Comparison of ENCODE assay signal across 16 cellular contexts in genomic region chr4:54929459-54929858, GRCh38.
DNase-seq lines count a peak whose midpoint lies in the region; ATAC-seq and TF ChIP-seq lines count a peak whose summit lies in the region.
"Had no signal": no experiment of that assay in that cellular context is flagged by ENCODE, and none has a peak within 500 bp of the region (broad histone marks: within the 10 kb centered on the region; RNA-seq: fewer than 3 reads in every experiment).

No MANE protein-coding gene starts in this region.

- no peak; the same call in 2 of the 3 replicates for ATAC-seq in SK-N-SH treated with all-trans-retinoic acid at 6 μM for 48 hours
- no peak for ATAC-seq in HG02610 (IDR thresholded peaks at IDR 0.05; ENCODE audit: unreplicated experiment)
- ATAC-seq in GM21786 (IDR thresholded peaks at IDR 0.05; ENCODE audit: unreplicated experiment): no peak
- no peak for ATAC-seq in GM18498 (IDR thresholded peaks at IDR 0.05; ENCODE audit: unreplicated experiment)
- ATAC-seq: activated CD8-positive, alpha-beta T cell treated with anti-CD3 and anti-CD28 coated beads, Interleukin-2, amount 10 ng/mL, durations not matched to agents 7 days and 5 days had no signal

- DNase-seq in A172 (ENCODE audit: low spot score): peak; percentile 4
- peak; percentile 45 for DNase-seq in NCI-H128 (lab: John Stamatoyannopoulos, UW; ENCODE audit: unreplicated experiment)
- peak; percentile 22 for DNase-seq in inferior parietal cortex (ENCODE audit: extremely low spot score)
- DNase-seq in HT-29 (ENCODE audit: low spot score): no peak
- DNase-seq: ACHN; activated CD8-positive, alpha-beta T cell treated with anti-CD3 and anti-CD28 coated beads, Interleukin-2, amount 10 ng/mL, durations not matched to agents 7 days and 5 days; activated gamma-delta T cell; DND-41; NCI-H526 treated with DMSO at 0.1 percent for 48 hours; ovary; T-helper 9 cell; transverse colon had no signal

TF ChIP-seq in SK-N-SH treated with all-trans-retinoic acid at 6 μM for 48 hours, 23 proteins besides CTCF, POLR2A, EP300 and RAD21:
- TF ChIP-seq ZNF70 (CRISPR knock-in tag; IDR thresholded peaks at IDR 0.05) (no peak), TCF4 (CRISPR knock-in tag; IDR thresholded peaks at IDR 0.05; ENCODE audit: borderline replicate concordance) (peak; percentile 45; the same call in 1 of the 2 replicates)
